In the genomic region with DNA sequence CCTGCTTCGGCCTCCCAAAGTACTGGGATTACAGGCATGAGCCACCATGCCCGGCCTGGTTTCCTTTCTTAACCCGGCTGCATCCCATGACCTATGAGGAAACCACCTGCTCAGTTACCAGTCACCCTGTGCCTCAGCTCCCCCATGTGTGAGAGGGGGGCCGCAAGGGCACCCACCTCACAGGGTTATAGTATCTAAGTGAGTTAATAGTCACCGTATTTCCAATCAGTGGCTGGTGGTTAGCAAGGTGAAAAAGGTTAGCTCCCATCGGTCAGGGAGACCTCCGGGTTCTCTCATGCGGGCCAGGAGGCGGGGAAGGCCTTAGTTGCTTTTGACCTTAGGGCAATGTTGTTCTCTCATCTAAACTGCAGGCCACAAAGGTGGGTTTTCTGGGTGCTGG, we compare ENCODE assay signal across 11 cellular contexts. TPM values are rescaled to one million over a fixed set of nuclear protein-coding genes. Genes with fewer than 3 reads are reported as not detected.
DNase-seq lines count a peak whose midpoint lies in the region; ATAC-seq and TF ChIP-seq lines count a peak whose summit lies in the region.
"Had no signal": no experiment of that assay in that cellular context is flagged by ENCODE, and none has a peak within 500 bp of the region (broad histone marks: within the 10 kb centered on the region; RNA-seq: fewer than 3 reads in every experiment).

No MANE protein-coding gene starts in this region.

- H3K36me3 ChIP-seq in skeletal muscle satellite cell (ENCODE audit: insufficient read depth, low read length) = peaks cover 34% of the 10 kb centered on the region

- DNase-seq in ELF-1 (ENCODE audit: low read depth, low spot score) (peak; percentile 56), islet precursor cell (peak; percentile 53), NCI-H82 (lab: John Stamatoyannopoulos, UW) (no peak)
- DNase-seq in stimulated activated CD4-positive, alpha-beta T cell treated with anti-CD3 and anti-CD28 coated beads, Interleukin-12 subunit alpha, Interleukin-12 subunit beta, amount 100 ng/mL, for 4 hours = no peak
- DNase-seq: CD4-positive, CD25-positive, alpha-beta regulatory T cell had no signal

- peak overlapping the region; percentile 15 for H3K4me3 ChIP-seq in skeletal muscle satellite cell (ENCODE audit: low read length)

- peaks cover 86% of the 10 kb centered on the region for H3K4me1 Mint-ChIP-seq in brain

- H3K9me3 Mint-ChIP-seq in brain = no peaks in the 10 kb centered on the region
- H3K9me3 Mint-ChIP-seq: CD4-positive, CD25-positive, alpha-beta regulatory T cell had no signal

- no peaks in the 10 kb centered on the region for H3K27me3 ChIP-seq in skeletal muscle satellite cell (ENCODE audit: control insufficient read depth, insufficient read depth, low read length)

- H3K27ac Mint-ChIP-seq in brain = peak overlapping the region; percentile 51 to 96 (median 83)

- ATAC-seq in GM19452 (IDR thresholded peaks at IDR 0.05; ENCODE audit: unreplicated experiment) (no peak), HG02759 (IDR thresholded peaks at IDR 0.05; ENCODE audit: unreplicated experiment) (no peak)

- TF ChIP-seq CTCF in brain (conservative IDR thresholded peaks at IDR 0.05) = no peak

- H3K36me3 Mint-ChIP-seq in brain = peaks cover 13% of the 10 kb centered on the region

- H3K9ac ChIP-seq in skeletal muscle satellite cell (ENCODE audit: low read depth, low read length) = peak overlapping the region; percentile 51

- peaks cover 96% of the 10 kb centered on the region for H3K4me1 ChIP-seq in skeletal muscle satellite cell (ENCODE audit: control insufficient read depth, insufficient read depth, low read length)

- no peaks in the 10 kb centered on the region for H3K9me3 ChIP-seq in skeletal muscle satellite cell (replicated peaks; ENCODE audit: low read length)

- peak overlapping the region; percentile 76 for H3K4me2 ChIP-seq in skeletal muscle satellite cell (ENCODE audit: low read length)

- H3K4me3 Mint-ChIP-seq in brain = peak overlapping the region in 4 of 5 experiments; percentile 47 to 94 (median 66)
- H3K4me3 Mint-ChIP-seq: CD4-positive, CD25-positive, alpha-beta regulatory T cell had no signal

- peaks cover 2% of the 10 kb centered on the region for H3K27me3 Mint-ChIP-seq in brain

RNA-seq across cellular contexts. Expression of a gene that starts 6.7 kb away (rescaled TPM):
- 56.5 TPM for polyA plus RNA-seq in brain (ENCODE audit: insufficient read depth, low read depth, low replicate concordance)
- total RNA-seq in skeletal muscle satellite cell (2012; rRNA removed) = 237 and 303 TPM in 2 replicates

RNA-seq across cellular contexts. Expression of a gene that starts 12.5 kb away (rescaled TPM):
- not detected for polyA plus RNA-seq in brain (ENCODE audit: insufficient read depth, low read depth, low replicate concordance)
- total RNA-seq in skeletal muscle satellite cell (2012; rRNA removed) = not detected in 2 replicates
- total RNA-seq: CD4-positive, CD25-positive, alpha-beta regulatory T cell; LHCN-M2; RPMI7951 had no signal
- polyA plus RNA-seq: CD4-positive, CD25-positive, alpha-beta regulatory T cell had no signal

RNA-seq across cellular contexts. Expression of a gene that starts 23.8 kb away (rescaled TPM):
- 8.8 TPM for polyA plus RNA-seq in brain (ENCODE audit: insufficient read depth, low read depth, low replicate concordance)
- 91.5 and 92.8 TPM in 2 replicates for total RNA-seq in skeletal muscle satellite cell (2012; rRNA removed)

RNA-seq across cellular contexts. Expression of a gene that starts 46.0 kb away (rescaled TPM):
- polyA plus RNA-seq in brain (ENCODE audit: insufficient read depth, low read depth, low replicate concordance) = 12.0 TPM
- total RNA-seq in skeletal muscle satellite cell (2012; rRNA removed) = 41.9 and 50.2 TPM in 2 replicates

RNA-seq across cellular contexts. Expression of a gene that starts 56.4 kb away (rescaled TPM):
- polyA plus RNA-seq in brain (ENCODE audit: insufficient read depth, low read depth, low replicate concordance) = 11.2 TPM
- 9.4 and 9.8 TPM in 2 replicates for total RNA-seq in skeletal muscle satellite cell (2012; rRNA removed)

Comparison
In these comparisons a context has a peak if more than half of its experiments do, and no peak if none do; other contexts are left out.
1. DNase-seq: peak in ELF-1 (single experiment) and islet precursor cell (single experiment); none in NCI-H82 (single experiment) and stimulated activated CD4-positive, alpha-beta T cell treated with anti-CD3 and anti-CD28 coated beads, Interleukin-12 subunit alpha, Interleukin-12 subunit beta, amount 100 ng/mL, for 4 hours (single experiment).